Comparison of ENCODE assay signal across 1 cellular context in genomic region chr10:70404906-70405824, GRCh38.
TF ChIP-seq lines count a peak whose summit lies in the region.

No MANE protein-coding gene starts in this region.

TF ChIP-seq in K562, 482 proteins besides CTCF, POLR2A, EP300 and RAD21 (continued from another document and continues in another):
- no peak for TF ChIP-seq ZNF449 (CRISPR knock-in tag; IDR thresholded peaks at IDR 0.05)
- TF ChIP-seq MED1 (CRISPR knock-in tag; IDR thresholded peaks at IDR 0.05; ENCODE audit: borderline replicate concordance) = no peak
- no peak for TF ChIP-seq MBD2 (IDR thresholded peaks at IDR 0.05; ENCODE audit: borderline replicate concordance, low read depth)
- no peak for TF ChIP-seq RNF219 (CRISPR knock-in tag; IDR thresholded peaks at IDR 0.05)
- TF ChIP-seq GATAD2B (IDR thresholded peaks at IDR 0.05; ENCODE audit: borderline replicate concordance) = no peak
- TF ChIP-seq SMARCC2 (IDR thresholded peaks at IDR 0.05; ENCODE audit: low read depth) = no peak
- TF ChIP-seq PTBP1 (IDR thresholded peaks at IDR 0.05; ENCODE audit: low read depth, low read length) = no peak
- TF ChIP-seq ZBTB43 (CRISPR knock-in tag; IDR thresholded peaks at IDR 0.05) = no peak
- TF ChIP-seq HINFP (tag; conservative IDR thresholded peaks at IDR 0.05; ENCODE audit: low read depth) = no peak
- no peak for TF ChIP-seq GTF2E2 (tag; IDR thresholded peaks at IDR 0.05)
- TF ChIP-seq ZNF445 (CRISPR knock-in tag; IDR thresholded peaks at IDR 0.05; ENCODE audit: low read depth) = no peak
- no peak for TF ChIP-seq ESRRB (CRISPR knock-in tag; IDR thresholded peaks at IDR 0.05; ENCODE audit: borderline replicate concordance)
- TF ChIP-seq C11orf30 (IDR thresholded peaks at IDR 0.05; ENCODE audit: low read depth) = no peak
- TF ChIP-seq THRAP3 (IDR thresholded peaks at IDR 0.05; ENCODE audit: borderline replicate concordance) = no peak
- TF ChIP-seq LARP7 (IDR thresholded peaks at IDR 0.05) = no peak
- TF ChIP-seq ZNF133 (CRISPR knock-in tag; IDR thresholded peaks at IDR 0.05) = no peak
- peak; percentile 54; the same call in 1 of the 2 replicates for TF ChIP-seq FOXK1 (CRISPR knock-in tag; IDR thresholded peaks at IDR 0.05; ENCODE audit: borderline replicate concordance)
- TF ChIP-seq ZSCAN32 (CRISPR knock-in tag; IDR thresholded peaks at IDR 0.05) = no peak
- no peak for TF ChIP-seq NFE2 (IDR thresholded peaks at IDR 0.05; ENCODE audit: low read depth)
- no peak; the same call in 1 of the 2 replicates for TF ChIP-seq HDAC2 (IDR thresholded peaks at IDR 0.05)
- TF ChIP-seq MAX (CRISPR knock-in tag; IDR thresholded peaks at IDR 0.05) = no peak
- TF ChIP-seq KLF13 (tag; IDR thresholded peaks at IDR 0.05; ENCODE audit: borderline replicate concordance, low read depth) = no peak
- TF ChIP-seq HDAC1 (IDR thresholded peaks at IDR 0.05) = peak in 1 of 2 experiments; percentile 30; a peak in 2 of 4 replicates
- TF ChIP-seq PATZ1 (CRISPR knock-in tag; IDR thresholded peaks at IDR 0.05; ENCODE audit: borderline replicate concordance) = no peak
- no peak for TF ChIP-seq ARID3B (CRISPR knock-in tag; IDR thresholded peaks at IDR 0.05; ENCODE audit: borderline replicate concordance)
- no peak for TF ChIP-seq HEY1 (CRISPR knock-in tag; IDR thresholded peaks at IDR 0.05; ENCODE audit: borderline replicate concordance)
- TF ChIP-seq SMAD2 (IDR thresholded peaks at IDR 0.05; ENCODE audit: low read depth, low read length) = no peak
- TF ChIP-seq RAD51 (IDR thresholded peaks at IDR 0.05; ENCODE audit: borderline replicate concordance, low read depth) = no peak
- no peak for TF ChIP-seq LEF1 (IDR thresholded peaks at IDR 0.05)
- no peak for TF ChIP-seq EGR1 (conservative IDR thresholded peaks at IDR 0.05)
- no peak for TF ChIP-seq TCF15 (CRISPR knock-in tag; IDR thresholded peaks at IDR 0.05)
- no peak for TF ChIP-seq ZNF140 (CRISPR knock-in tag; IDR thresholded peaks at IDR 0.05)
- peak; percentile 8 to 68; a peak in 2 of 4 replicates for TF ChIP-seq UBTF (IDR thresholded peaks at IDR 0.05; ENCODE audit: borderline replicate concordance in 1 of 2, low read depth in 2 of 2, low read length in 2 of 2)
- TF ChIP-seq ATF4 (CRISPR knock-in tag; IDR thresholded peaks at IDR 0.05) = no peak
- no peak for TF ChIP-seq REST (CRISPR knock-in tag; IDR thresholded peaks at IDR 0.05; ENCODE audit: low read depth)
- no peak for TF ChIP-seq KLF6 (CRISPR knock-in tag; IDR thresholded peaks at IDR 0.05; ENCODE audit: borderline replicate concordance)
- TF ChIP-seq CHAMP1 (IDR thresholded peaks at IDR 0.05) = no peak
- TF ChIP-seq ZNF551 (CRISPR knock-in tag; IDR thresholded peaks at IDR 0.05) = no peak
- no peak for TF ChIP-seq BCOR (IDR thresholded peaks at IDR 0.05)
- TF ChIP-seq CREB1 (IDR thresholded peaks at IDR 0.05) = no peak
- TF ChIP-seq CREB1 (CRISPR knock-in tag; IDR thresholded peaks at IDR 0.05) = no peak
